In the genomic region with DNA sequence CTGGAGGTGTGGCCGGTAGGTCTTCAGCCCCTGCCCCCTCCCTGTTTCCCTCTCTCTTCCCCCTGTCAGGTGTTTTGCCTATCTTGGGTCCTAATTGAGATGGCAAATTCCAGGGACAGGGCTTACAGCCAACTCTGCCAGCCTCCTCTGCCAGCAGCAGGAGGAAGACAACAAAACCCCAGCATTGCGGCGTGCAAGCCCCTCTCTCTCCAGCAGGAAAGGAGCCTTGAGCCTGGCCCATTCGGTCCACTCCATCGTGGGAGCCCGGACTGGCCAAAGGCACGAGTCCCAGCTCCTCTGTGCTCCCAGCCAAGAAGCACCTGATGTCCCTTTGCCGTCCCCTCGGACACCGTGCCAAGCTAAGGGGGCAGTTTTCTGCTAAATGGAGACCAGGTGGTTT, we compare ENCODE assay signal across 25 cellular contexts. TPM values are rescaled to one million over a fixed set of nuclear protein-coding genes. Genes with fewer than 3 reads are reported as not detected.
"Had no signal": no experiment of that assay in that cellular context is flagged by ENCODE, and none has a peak within 500 bp of the region (broad histone marks: within the 10 kb centered on the region; RNA-seq: fewer than 3 reads in every experiment).

No MANE protein-coding gene starts in this region.

- ATAC-seq: effector memory CD8-positive, alpha-beta T cell; left cardiac atrium; lower lobe of right lung; natural killer cell treated with Interleukin-12 subunit alpha and Interleukin-12 subunit beta and Interleukin-15 and Interleukin-18, amount 100 ng/mL, for 72 hours; psoas muscle; right lobe of liver; stimulated activated naive B cell treated with anti-CD40 and anti-IgM and Interleukin-4, amounts not matched to agents 10 μg/mL and 1 μg/mL and 100 μg/mL, for 72 hours; stimulated activated naive CD8-positive, alpha-beta T cell treated with anti-CD3 and anti-CD28 coated beads, Interleukin-15, amount 100 ng/mL, for 72 hours; upper lobe of right lung had no signal

- H3K4me3 Mint-ChIP-seq: dendritic cell treated with granulocyte-macrophage colony-stimulating factor and Interleukin-4, amounts not matched to agents 40 ng/mL and 50 ng/mL, for 4 days; effector memory CD8-positive, alpha-beta T cell; immature natural killer cell; memory B cell; natural killer cell treated with Interleukin-12 subunit alpha and Interleukin-12 subunit beta and Interleukin-15 and Interleukin-18, amount 100 ng/mL, for 72 hours; stimulated activated naive B cell treated with anti-CD40 and anti-IgM and Interleukin-4, amounts not matched to agents 10 μg/mL and 1 μg/mL and 100 μg/mL, for 72 hours; stimulated activated naive CD8-positive, alpha-beta T cell treated with anti-CD3 and anti-CD28 coated beads, Interleukin-15, amount 100 ng/mL, for 72 hours had no signal

- H3K27me3 ChIP-seq: right lobe of liver, testis, vagina had no signal

- H3K9me3 ChIP-seq: esophagus squamous epithelium, left ventricle myocardium inferior, lower lobe of right lung, psoas muscle, right lobe of liver, testis, tibial nerve, upper lobe of right lung, vagina had no signal

- H3K9me3 Mint-ChIP-seq: dendritic cell treated with granulocyte-macrophage colony-stimulating factor and Interleukin-4, amounts not matched to agents 40 ng/mL and 50 ng/mL, for 4 days; effector memory CD8-positive, alpha-beta T cell; memory B cell; natural killer cell treated with Interleukin-12 subunit alpha and Interleukin-12 subunit beta and Interleukin-15 and Interleukin-18, amount 100 ng/mL, for 72 hours had no signal

- DNase-seq: effector memory CD8-positive, alpha-beta T cell; esophagus squamous epithelium; foreskin fibroblast; immature natural killer cell; left cardiac atrium; left ventricle myocardium inferior; lower lobe of right lung; midbrain; psoas muscle; retina; right lobe of liver; stimulated activated CD4-positive, alpha-beta T cell treated with anti-CD3 and anti-CD28 coated beads, Interleukin-15, amount 100 ng/mL, for 24 hours; stimulated activated CD4-positive, alpha-beta T cell treated with anti-CD3 and anti-CD28 coated beads, Interleukin-1b, Interleukin-23, amount 100 ng/mL, for 48 hours; stimulated activated CD4-positive, alpha-beta T cell treated with anti-CD3 and anti-CD28 coated beads, Interleukin-4, amount 100 ng/mL, for 24 hours; stimulated activated naive B cell treated with anti-CD40 and anti-IgM and Interleukin-4, amounts not matched to agents 10 μg/mL and 1 μg/mL and 100 μg/mL, for 72 hours; stimulated activated naive CD8-positive, alpha-beta T cell treated with anti-CD3 and anti-CD28 coated beads, Interleukin-15, amount 100 ng/mL, for 72 hours; testis; upper lobe of right lung had no signal

- H3K4me1 Mint-ChIP-seq: immature natural killer cell; memory B cell; stimulated activated naive B cell treated with anti-CD40 and anti-IgM and Interleukin-4, amounts not matched to agents 10 μg/mL and 1 μg/mL and 100 μg/mL, for 72 hours; stimulated activated naive CD8-positive, alpha-beta T cell treated with anti-CD3 and anti-CD28 coated beads, Interleukin-15, amount 100 ng/mL, for 72 hours had no signal

- H3K4me3 ChIP-seq: esophagus squamous epithelium, left ventricle myocardium inferior, lower lobe of right lung, psoas muscle, right lobe of liver, testis, tibial nerve, upper lobe of right lung, vagina had no signal

- H3K27ac Mint-ChIP-seq: dendritic cell treated with granulocyte-macrophage colony-stimulating factor and Interleukin-4, amounts not matched to agents 40 ng/mL and 50 ng/mL, for 4 days; effector memory CD8-positive, alpha-beta T cell; immature natural killer cell; memory B cell; natural killer cell treated with Interleukin-12 subunit alpha and Interleukin-12 subunit beta and Interleukin-15 and Interleukin-18, amount 100 ng/mL, for 72 hours; stimulated activated naive B cell treated with anti-CD40 and anti-IgM and Interleukin-4, amounts not matched to agents 10 μg/mL and 1 μg/mL and 100 μg/mL, for 72 hours had no signal

- H3K36me3 Mint-ChIP-seq: immature natural killer cell; memory B cell; natural killer cell treated with Interleukin-12 subunit alpha and Interleukin-12 subunit beta and Interleukin-15 and Interleukin-18, amount 100 ng/mL, for 72 hours; stimulated activated naive B cell treated with anti-CD40 and anti-IgM and Interleukin-4, amounts not matched to agents 10 μg/mL and 1 μg/mL and 100 μg/mL, for 72 hours had no signal

- H3K4me1 ChIP-seq: esophagus squamous epithelium, left ventricle myocardium inferior, lower lobe of right lung, psoas muscle, right lobe of liver, testis, tibial nerve, upper lobe of right lung, vagina had no signal

- H3K27ac ChIP-seq: esophagus squamous epithelium, left ventricle myocardium inferior, lower lobe of right lung, psoas muscle, right lobe of liver, testis, tibial nerve, upper lobe of right lung, vagina had no signal

- H3K36me3 ChIP-seq: esophagus squamous epithelium, left ventricle myocardium inferior, lower lobe of right lung, right lobe of liver, tibial nerve, upper lobe of right lung, vagina had no signal

RNA-seq across cellular contexts. Expression of a gene that starts 56.9 kb away (rescaled TPM):
- total RNA-seq: esophagus squamous epithelium; left cardiac atrium; left ventricle myocardium inferior; lower lobe of right lung; natural killer cell treated with Interleukin-12 subunit alpha and Interleukin-12 subunit beta and Interleukin-15 and Interleukin-18, amount 100 ng/mL, for 72 hours; omental fat pad; psoas muscle; right lobe of liver; subcutaneous adipose tissue; tibial nerve; upper lobe of right lung; vagina had no signal
